Comparison of ENCODE assay signal across 1 cellular context in genomic region chr19:4516199-4516938, GRCh38.
A peak's percentile ranks its signal among the peaks of the same experiment; 100 is the strongest.
TF ChIP-seq lines count a peak whose summit lies in the region.

No MANE protein-coding gene starts in this region.

TF ChIP-seq in HepG2, 621 proteins besides CTCF, POLR2A, EP300 and RAD21:
- TF ChIP-seq ZMYM3 (CRISPR knock-in tag; IDR thresholded peaks at IDR 0.05) (peak; percentile 45; the same call in 1 of the 2 replicates), ETV6 (CRISPR knock-in tag; conservative IDR thresholded peaks at IDR 0.05) (no peak), ADNP (CRISPR knock-in tag; IDR thresholded peaks at IDR 0.05) (peak; percentile 49; the same call in 1 of the 2 replicates), ZNF101 (CRISPR knock-in tag; IDR thresholded peaks at IDR 0.05; ENCODE audit: borderline replicate concordance, low read depth) (no peak), ZNF629 (CRISPR knock-in tag; conservative IDR thresholded peaks at IDR 0.05) (peak; percentile 92), ATF5 (CRISPR knock-in tag; IDR thresholded peaks at IDR 0.05; ENCODE audit: low read depth) (no peak), SMARCC2 (IDR thresholded peaks at IDR 0.05) (no peak), CEBPB (IDR thresholded peaks at IDR 0.05; ENCODE audit: borderline replicate concordance, low read depth, low read length) (peak; percentile 84; the same call in 1 of the 2 replicates), PCBP1 (IDR thresholded peaks at IDR 0.05; ENCODE audit: borderline replicate concordance, low read depth, low read length) (no peak), NFATC3 (CRISPR knock-in tag; IDR thresholded peaks at IDR 0.05) (no peak), NCOA5 (CRISPR knock-in tag; IDR thresholded peaks at IDR 0.05) (no peak), ISL2 (CRISPR knock-in tag; IDR thresholded peaks at IDR 0.05) (no peak), CEBPZ (IDR thresholded peaks at IDR 0.05; ENCODE audit: low read length) (no peak), ZNF557 (CRISPR knock-in tag; IDR thresholded peaks at IDR 0.05) (no peak), RNF2 (conservative IDR thresholded peaks at IDR 0.05; ENCODE audit: low read depth) (no peak), TOPORS (CRISPR knock-in tag; IDR thresholded peaks at IDR 0.05) (no peak), PHB2 (IDR thresholded peaks at IDR 0.05; ENCODE audit: partially characterized antibody) (no peak), TCF12 (IDR thresholded peaks at IDR 0.05) (no peak), TCF12 (CRISPR knock-in tag; IDR thresholded peaks at IDR 0.05) (no peak), MLX (CRISPR knock-in tag; IDR thresholded peaks at IDR 0.05) (no peak), UBTF (CRISPR knock-in tag; IDR thresholded peaks at IDR 0.05) (no peak), E2F2 (CRISPR knock-in tag; IDR thresholded peaks at IDR 0.05; ENCODE audit: borderline replicate concordance) (no peak), ZBTB46 (CRISPR knock-in tag; IDR thresholded peaks at IDR 0.05; ENCODE audit: borderline replicate concordance) (no peak), ELF1 (CRISPR knock-in tag; IDR thresholded peaks at IDR 0.05) (no peak), ZBTB7A (CRISPR knock-in tag; IDR thresholded peaks at IDR 0.05) (no peak), JUNB (CRISPR knock-in tag; IDR thresholded peaks at IDR 0.05; ENCODE audit: borderline replicate concordance) (no peak), CHD4 (IDR thresholded peaks at IDR 0.05; ENCODE audit: borderline replicate concordance, low read length) (peak; percentile 84), ZNF616 (CRISPR knock-in tag; IDR thresholded peaks at IDR 0.05; ENCODE audit: low read depth) (no peak), CEBPG (CRISPR knock-in tag; IDR thresholded peaks at IDR 0.05) (0 out of 2 replicates have a peak, but pooled peaks have one; percentile 6), MZF1 (CRISPR knock-in tag; IDR thresholded peaks at IDR 0.05; ENCODE audit: borderline replicate concordance) (no peak)
